ENCODE assay signal across 8 cellular contexts in the genomic region with DNA sequence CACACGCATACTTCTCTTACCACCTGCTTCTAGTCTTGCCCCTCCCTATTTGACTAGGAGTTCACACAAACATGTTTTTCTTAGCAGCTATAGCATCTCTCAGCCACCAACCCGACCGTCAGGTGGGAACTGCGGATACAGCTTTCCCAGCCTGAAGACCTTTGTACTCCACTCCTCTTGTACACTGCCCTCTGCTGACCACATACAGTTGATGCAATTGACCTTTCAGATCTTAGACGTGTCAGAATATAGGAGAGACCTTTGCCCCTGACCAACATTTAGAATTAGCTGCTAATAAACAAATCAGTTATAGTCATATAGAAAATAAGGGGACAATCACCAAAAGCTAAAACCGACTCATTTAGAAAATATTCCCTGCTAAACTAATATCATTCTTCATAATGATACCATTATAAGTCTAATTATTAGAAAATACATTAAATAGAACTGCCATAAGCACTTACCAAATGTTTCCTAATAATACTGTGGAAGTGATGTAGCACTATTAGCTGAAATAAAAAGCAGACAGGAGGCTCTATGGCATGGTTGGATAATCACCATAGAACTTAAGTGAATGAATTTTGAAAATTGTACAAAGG.
DNase-seq lines count a peak whose midpoint lies in the region; ATAC-seq and TF ChIP-seq lines count a peak whose summit lies in the region.

No MANE protein-coding gene starts in this region.

- no peaks in the 10 kb centered on the region for H3K79me2 ChIP-seq in parathyroid adenoma

- no peaks in the 10 kb centered on the region for H3K9me3 ChIP-seq in SJSA1 (replicated peaks)
- H3K9me3 ChIP-seq in parathyroid adenoma (ENCODE audit: control insufficient read depth, low read length): no peaks in the 10 kb centered on the region

- no peaks in the 10 kb centered on the region for H3K4me1 ChIP-seq in SJSA1 (replicated peaks)
- no peaks in the 10 kb centered on the region for H3K4me1 ChIP-seq in parathyroid adenoma

- H3K4me3 ChIP-seq in SJSA1: no peak overlapping the region
- H3K4me3 ChIP-seq in fibroblast of villous mesenchyme (ENCODE audit: low read depth, low read length): no peak overlapping the region
- H3K4me3 ChIP-seq in parathyroid adenoma (ENCODE audit: low read depth, low read length): no peak overlapping the region

- TF ChIP-seq CTCF in fibroblast of villous mesenchyme (IDR thresholded peaks at IDR 0.05; ENCODE audit: insufficient read depth, low read depth, low read length): peak; percentile 86
- TF ChIP-seq CTCF in parathyroid adenoma (IDR thresholded peaks at IDR 0.05): peak; percentile 53

- H3K27ac ChIP-seq in SJSA1: no peak overlapping the region
- H3K27ac ChIP-seq in parathyroid adenoma: no peak overlapping the region

- H3K9ac ChIP-seq in parathyroid adenoma: no peak overlapping the region

- H2AFZ ChIP-seq in parathyroid adenoma: no peak overlapping the region

- H3K4me2 ChIP-seq in parathyroid adenoma (ENCODE audit: low read length): no peak overlapping the region

- DNase-seq in AG20443 (ENCODE audit: low spot score) (peak; percentile 38), NCI-H1092 (lab: John Stamatoyannopoulos, UW) (peak; percentile 63), SJSA1 (ENCODE audit: low read depth in 1 of 2, low spot score in 2 of 2) (peak; percentile 31 to 52), fibroblast of villous mesenchyme (ENCODE audit: low read depth) (peak; percentile 71)
- no peak for DNase-seq in stimulated activated naive CD4-positive, alpha-beta T cell (lab: John Stamatoyannopoulos, UW)

- H3K36me3 ChIP-seq in SJSA1: no peaks in the 10 kb centered on the region
- no peaks in the 10 kb centered on the region for H3K36me3 ChIP-seq in parathyroid adenoma (ENCODE audit: control insufficient read depth, insufficient read depth, low read length)

- H3K27me3 ChIP-seq in SJSA1 (replicated peaks) (no peaks in the 10 kb centered on the region), parathyroid adenoma (ENCODE audit: control insufficient read depth, insufficient read depth, low read length) (no peaks in the 10 kb centered on the region)

- ATAC-seq in GM18520 (IDR thresholded peaks at IDR 0.05; ENCODE audit: unreplicated experiment) (peak; percentile 83), HG02870 (IDR thresholded peaks at IDR 0.05; ENCODE audit: unreplicated experiment) (peak; percentile 86)

Comparison
In these comparisons a context has a peak if more than half of its experiments do, and no peak if none do; other contexts are left out.
1. DNase-seq: peak in AG20443 (single experiment), NCI-H1092 (single experiment), SJSA1 (2 of 2) and fibroblast of villous mesenchyme (single experiment); none in stimulated activated naive CD4-positive, alpha-beta T cell (0 of 6).